Comparison of ENCODE assay signal across 8 cellular contexts in genomic region chr4:95095352-95095974, GRCh38.
DNase-seq lines count a peak whose midpoint lies in the region; ATAC-seq, FAIRE-seq and TF ChIP-seq lines count a peak whose summit lies in the region.

No MANE protein-coding gene starts in this region.

- ATAC-seq in body of pancreas, result no peak
- ATAC-seq in HG03108 (IDR thresholded peaks at IDR 0.05; ENCODE audit: unreplicated experiment), result no peak

- H3K4me1 Mint-ChIP-seq in mesothelial cell of epicardium, result peaks cover 17% of the 10 kb centered on the region

- H3K27me3 Mint-ChIP-seq in mesothelial cell of epicardium (ENCODE audit: low read depth), result peaks cover 2% of the 10 kb centered on the region

- no peaks in the 10 kb centered on the region for H3K9me3 ChIP-seq in body of pancreas

- H3K4me1 ChIP-seq in body of pancreas, result no peaks in the 10 kb centered on the region

- intact Hi-C loops in body of pancreas (cut with DNase I), result no loop called here

- TF ChIP-seq POLR2A in body of pancreas (IDR thresholded peaks at IDR 0.05), result no peak
- no peak for TF ChIP-seq POLR2A in H54 (IDR thresholded peaks at IDR 0.05; ENCODE audit: low read depth, low read length)

- peaks cover 7% of the 10 kb centered on the region for H3K36me3 Mint-ChIP-seq in mesothelial cell of epicardium

- no peak overlapping the region for H3K27ac ChIP-seq in body of pancreas

- no peak overlapping the region for H3K4me3 ChIP-seq in body of pancreas

- WGBS in body of pancreas, 2 donors, result 21 to 25% methylated on average over 1 of the region's 1 CpG

- no peaks in the 10 kb centered on the region for H3K27me3 ChIP-seq in body of pancreas

- DNase-seq in D341Med (ENCODE audit: low spot score) (peak; percentile 34), Kasumi-1 (lab: John Stamatoyannopoulos, UW) (peak; percentile 55 to 67), body of pancreas (no peak), mesothelial cell of epicardium (ENCODE audit: low spot score in 2 of 2, unreplicated experiment in 2 of 2) (no peak), amygdala (lab: John Stamatoyannopoulos, UW) (no peak), DMS153 treated with DMSO at 0.1 percent for 48 hours (lab: John Stamatoyannopoulos, UW; ENCODE audit: unreplicated experiment) (no peak), H54 (ENCODE audit: insufficient read length, low spot score) (no peak)

- no peak for FAIRE-seq in H54 (lab: Jason Lieb, UNC)

- H3K36me3 ChIP-seq in body of pancreas (replicated peaks in 1 of 2; ENCODE audit: insufficient read depth in 1 of 2, low read depth in 2 of 2), result no peaks in the 10 kb centered on the region

- no peak overlapping the region for H3K4me3 Mint-ChIP-seq in mesothelial cell of epicardium

- peaks cover 14% of the 10 kb centered on the region for H3K9me3 Mint-ChIP-seq in mesothelial cell of epicardium

- TF ChIP-seq CTCF in body of pancreas (IDR thresholded peaks at IDR 0.05), result peak in 4 of 7 experiments; percentile 27 to 47 (median 46)
- peak; percentile 44 for TF ChIP-seq CTCF in mesothelial cell of epicardium (IDR thresholded peaks at IDR 0.05; ENCODE audit: unreplicated experiment)

- no peak overlapping the region for H3K27ac Mint-ChIP-seq in mesothelial cell of epicardium

Comparison
In these comparisons a context has a peak if more than half of its experiments do, and no peak if none do; other contexts are left out.
1. DNase-seq: peak in D341Med (single experiment) and Kasumi-1 (2 of 2); none in body of pancreas (0 of 4), mesothelial cell of epicardium (0 of 2), amygdala (0 of 56), DMS153 treated with DMSO at 0.1 percent for 48 hours (single experiment) and H54 (single experiment).